1 cellular context compared by ENCODE assay signal in genomic region chr15:68700395-68701123, GRCh38.
A peak's percentile ranks its signal among the peaks of the same experiment; 100 is the strongest.
TF ChIP-seq lines count a peak whose summit lies in the region.

No MANE protein-coding gene starts in this region.

TF ChIP-seq in HEK293, 187 proteins besides CTCF, POLR2A, EP300 and RAD21 (continued from another document and continues in another):
- TF ChIP-seq PRDM4 (tag by site-specific recombination; IDR thresholded peaks at IDR 0.05) (peak; percentile 68; the same call in 1 of the 2 replicates), GLIS1 (tag by site-specific recombination; IDR thresholded peaks at IDR 0.05) (peak; percentile 82), ZXDB (tag by site-specific recombination; IDR thresholded peaks at IDR 0.05) (peak; percentile 94), ZNF18 (tag by site-specific recombination; IDR thresholded peaks at IDR 0.05) (no peak), ZNF558 (tag by site-specific recombination; IDR thresholded peaks at IDR 0.05) (no peak; the same call in 1 of the 2 replicates), YY1 (tag by site-specific recombination; IDR thresholded peaks at IDR 0.05) (no peak), SP7 (tag by site-specific recombination; IDR thresholded peaks at IDR 0.05) (peak; percentile 94), ZNF629 (tag by site-specific recombination; IDR thresholded peaks at IDR 0.05) (peak; percentile 92), ZNF280D (tag by site-specific recombination; IDR thresholded peaks at IDR 0.05) (no peak), ZNF324 (tag by site-specific recombination; IDR thresholded peaks at IDR 0.05) (0 out of 2 replicates have a peak, but pooled peaks have one; percentile 23), KLF16 (tag by site-specific recombination; IDR thresholded peaks at IDR 0.05) (peak; percentile 62), ZNF561 (tag by site-specific recombination; IDR thresholded peaks at IDR 0.05; ENCODE audit: borderline replicate concordance) (peak; percentile 99), SCRT2 (tag by site-specific recombination; IDR thresholded peaks at IDR 0.05) (0 out of 2 replicates have a peak, but pooled peaks have one; percentile 35), ZNF292 (tag by site-specific recombination; IDR thresholded peaks at IDR 0.05; ENCODE audit: borderline replicate concordance, low read depth) (no peak), ZNF837 (tag by site-specific recombination; IDR thresholded peaks at IDR 0.05) (no peak), INSM2 (tag by site-specific recombination; IDR thresholded peaks at IDR 0.05) (peak; percentile 55), ZNF513 (tag by site-specific recombination; IDR thresholded peaks at IDR 0.05) (no peak), SETDB1 (IDR thresholded peaks at IDR 0.05; ENCODE audit: insufficient read length, low read length) (no peak), ZBTB11 (tag by site-specific recombination; conservative IDR thresholded peaks at IDR 0.05; ENCODE audit: low read depth) (0 out of 2 replicates have a peak, but pooled peaks have one; percentile 10), ZBTB10 (tag by site-specific recombination; IDR thresholded peaks at IDR 0.05) (0 out of 2 replicates have a peak, but pooled peaks have one; percentile 14), ZNF776 (tag by site-specific recombination; IDR thresholded peaks at IDR 0.05; ENCODE audit: borderline replicate concordance) (no peak), GLIS2 (tag by site-specific recombination; IDR thresholded peaks at IDR 0.05) (peak; percentile 81), WT1 (tag by site-specific recombination; IDR thresholded peaks at IDR 0.05) (peak; percentile 93), ZNF639 (tag by site-specific recombination; IDR thresholded peaks at IDR 0.05) (0 out of 2 replicates have a peak, but pooled peaks have one; percentile 33), ZNF510 (tag by site-specific recombination; IDR thresholded peaks at IDR 0.05; ENCODE audit: insufficient replicate concordance) (no peak), ZNF449 (tag by site-specific recombination; IDR thresholded peaks at IDR 0.05) (no peak), ZNF600 (tag by site-specific recombination; IDR thresholded peaks at IDR 0.05) (peak; percentile 87), ZNF610 (tag by site-specific recombination; IDR thresholded peaks at IDR 0.05; ENCODE audit: borderline replicate concordance) (peak; percentile 76), GLI4 (tag by site-specific recombination; IDR thresholded peaks at IDR 0.05) (no peak), ZNF501 (tag by site-specific recombination; IDR thresholded peaks at IDR 0.05) (peak; percentile 63; the same call in 1 of the 2 replicates), ZNF174 (tag by site-specific recombination; IDR thresholded peaks at IDR 0.05) (no peak), SP3 (tag by site-specific recombination; IDR thresholded peaks at IDR 0.05) (peak; percentile 57), ZBTB20 (tag by site-specific recombination; IDR thresholded peaks at IDR 0.05) (peak; percentile 71), ZNF404 (tag by site-specific recombination; IDR thresholded peaks at IDR 0.05) (no peak), OVOL3 (tag by site-specific recombination; IDR thresholded peaks at IDR 0.05) (no peak), ZNF146 (tag by site-specific recombination; IDR thresholded peaks at IDR 0.05) (no peak), ZNF10 (tag by site-specific recombination; IDR thresholded peaks at IDR 0.05) (peak; percentile 78; the same call in 1 of the 2 replicates), ZBTB21 (tag by site-specific recombination; IDR thresholded peaks at IDR 0.05) (peak; percentile 72; the same call in 1 of the 2 replicates), PRDM1 (tag by site-specific recombination; IDR thresholded peaks at IDR 0.05) (peak; percentile 91), ZSCAN16 (tag by site-specific recombination; IDR thresholded peaks at IDR 0.05) (peak; percentile 77; the same call in 1 of the 2 replicates)
